ENCODE assay signal across 1 cellular context in the genomic region with DNA sequence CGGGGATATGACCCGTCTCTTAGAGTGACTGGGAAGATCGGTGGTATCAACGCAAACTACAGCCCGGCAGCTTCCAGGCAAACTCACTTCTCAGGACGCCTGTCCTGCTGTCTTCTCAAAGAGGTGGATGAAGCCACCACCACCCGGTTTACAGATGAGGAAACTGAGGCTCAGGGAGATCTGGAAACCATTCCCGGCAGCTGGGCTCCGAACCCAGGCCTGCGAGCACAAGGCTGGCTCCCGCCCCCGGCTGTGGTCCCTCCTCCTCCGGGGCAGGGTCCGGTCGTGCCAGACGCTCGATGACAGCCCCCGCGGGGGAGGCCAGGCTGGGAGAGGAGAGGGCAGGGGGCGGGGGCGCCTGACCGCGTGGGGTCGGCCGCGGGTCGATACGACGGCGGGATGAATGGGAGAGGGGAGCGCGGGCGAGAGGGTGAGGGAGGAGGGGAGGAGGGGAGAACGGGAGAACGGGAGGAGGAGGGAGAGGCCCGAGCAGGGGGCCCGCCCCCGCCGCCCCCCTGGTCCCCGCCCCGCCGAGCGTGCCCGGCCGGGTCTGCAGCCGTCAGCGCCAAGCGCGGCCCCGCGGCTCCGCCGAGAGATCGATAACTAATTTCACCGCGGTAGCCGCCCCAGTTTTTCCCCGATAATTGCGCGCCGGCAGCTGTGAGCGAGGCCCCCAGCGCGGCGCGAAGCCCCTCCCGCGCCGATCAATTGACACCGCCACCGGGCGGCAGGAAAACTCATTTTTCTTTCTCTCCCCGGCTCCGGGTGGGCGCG.
A peak's percentile ranks its signal among the peaks of the same experiment; 100 is the strongest.
TF ChIP-seq lines count a peak whose summit lies in the region.

No MANE protein-coding gene starts in this region.

TF ChIP-seq in HepG2, 621 proteins besides CTCF, POLR2A, EP300 and RAD21 (continued from another document and continues in another):
- TF ChIP-seq, protein P1, sequence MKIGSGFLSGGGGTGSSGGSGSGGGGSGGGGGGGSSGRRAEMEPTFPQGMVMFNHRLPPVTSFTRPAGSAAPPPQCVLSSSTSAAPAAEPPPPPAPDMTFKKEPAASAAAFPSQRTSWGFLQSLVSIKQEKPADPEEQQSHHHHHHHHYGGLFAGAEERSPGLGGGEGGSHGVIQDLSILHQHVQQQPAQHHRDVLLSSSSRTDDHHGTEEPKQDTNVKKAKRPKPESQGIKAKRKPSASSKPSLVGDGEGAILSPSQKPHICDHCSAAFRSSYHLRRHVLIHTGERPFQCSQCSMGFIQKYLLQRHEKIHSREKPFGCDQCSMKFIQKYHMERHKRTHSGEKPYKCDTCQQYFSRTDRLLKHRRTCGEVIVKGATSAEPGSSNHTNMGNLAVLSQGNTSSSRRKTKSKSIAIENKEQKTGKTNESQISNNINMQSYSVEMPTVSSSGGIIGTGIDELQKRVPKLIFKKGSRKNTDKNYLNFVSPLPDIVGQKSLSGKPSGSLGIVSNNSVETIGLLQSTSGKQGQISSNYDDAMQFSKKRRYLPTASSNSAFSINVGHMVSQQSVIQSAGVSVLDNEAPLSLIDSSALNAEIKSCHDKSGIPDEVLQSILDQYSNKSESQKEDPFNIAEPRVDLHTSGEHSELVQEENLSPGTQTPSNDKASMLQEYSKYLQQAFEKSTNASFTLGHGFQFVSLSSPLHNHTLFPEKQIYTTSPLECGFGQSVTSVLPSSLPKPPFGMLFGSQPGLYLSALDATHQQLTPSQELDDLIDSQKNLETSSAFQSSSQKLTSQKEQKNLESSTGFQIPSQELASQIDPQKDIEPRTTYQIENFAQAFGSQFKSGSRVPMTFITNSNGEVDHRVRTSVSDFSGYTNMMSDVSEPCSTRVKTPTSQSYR (CRISPR knock-in tag; IDR thresholded peaks at IDR 0.05; ENCODE audit: borderline replicate concordance): peak; percentile 54; the same call in 1 of the 2 replicates
- no peak for TF ChIP-seq ZNF552 (CRISPR knock-in tag; IDR thresholded peaks at IDR 0.05; ENCODE audit: borderline replicate concordance)
- no peak for TF ChIP-seq YEATS4 (CRISPR knock-in tag; IDR thresholded peaks at IDR 0.05; ENCODE audit: borderline replicate concordance)
- peak; percentile 63; the same call in 1 of the 2 replicates for TF ChIP-seq ZNF605 (CRISPR knock-in tag; IDR thresholded peaks at IDR 0.05)
- TF ChIP-seq, protein P2, sequence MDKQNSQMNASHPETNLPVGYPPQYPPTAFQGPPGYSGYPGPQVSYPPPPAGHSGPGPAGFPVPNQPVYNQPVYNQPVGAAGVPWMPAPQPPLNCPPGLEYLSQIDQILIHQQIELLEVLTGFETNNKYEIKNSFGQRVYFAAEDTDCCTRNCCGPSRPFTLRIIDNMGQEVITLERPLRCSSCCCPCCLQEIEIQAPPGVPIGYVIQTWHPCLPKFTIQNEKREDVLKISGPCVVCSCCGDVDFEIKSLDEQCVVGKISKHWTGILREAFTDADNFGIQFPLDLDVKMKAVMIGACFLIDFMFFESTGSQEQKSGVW (CRISPR knock-in tag; IDR thresholded peaks at IDR 0.05; ENCODE audit: borderline replicate concordance): no peak
- 0 out of 2 replicates have a peak, but pooled peaks have one; percentile 38 for TF ChIP-seq ZNF230 (CRISPR knock-in tag; IDR thresholded peaks at IDR 0.05)
- TF ChIP-seq ZBTB3 (CRISPR knock-in tag; IDR thresholded peaks at IDR 0.05; ENCODE audit: borderline replicate concordance, low read depth): no peak
- TF ChIP-seq, protein P3, sequence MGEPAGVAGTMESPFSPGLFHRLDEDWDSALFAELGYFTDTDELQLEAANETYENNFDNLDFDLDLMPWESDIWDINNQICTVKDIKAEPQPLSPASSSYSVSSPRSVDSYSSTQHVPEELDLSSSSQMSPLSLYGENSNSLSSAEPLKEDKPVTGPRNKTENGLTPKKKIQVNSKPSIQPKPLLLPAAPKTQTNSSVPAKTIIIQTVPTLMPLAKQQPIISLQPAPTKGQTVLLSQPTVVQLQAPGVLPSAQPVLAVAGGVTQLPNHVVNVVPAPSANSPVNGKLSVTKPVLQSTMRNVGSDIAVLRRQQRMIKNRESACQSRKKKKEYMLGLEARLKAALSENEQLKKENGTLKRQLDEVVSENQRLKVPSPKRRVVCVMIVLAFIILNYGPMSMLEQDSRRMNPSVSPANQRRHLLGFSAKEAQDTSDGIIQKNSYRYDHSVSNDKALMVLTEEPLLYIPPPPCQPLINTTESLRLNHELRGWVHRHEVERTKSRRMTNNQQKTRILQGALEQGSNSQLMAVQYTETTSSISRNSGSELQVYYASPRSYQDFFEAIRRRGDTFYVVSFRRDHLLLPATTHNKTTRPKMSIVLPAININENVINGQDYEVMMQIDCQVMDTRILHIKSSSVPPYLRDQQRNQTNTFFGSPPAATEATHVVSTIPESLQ (CRISPR knock-in tag; conservative IDR thresholded peaks at IDR 0.05): no peak
- TF ChIP-seq ZNF761 (CRISPR knock-in tag; conservative IDR thresholded peaks at IDR 0.05): no peak
- peak; percentile 74; the same call in 1 of the 2 replicates for TF ChIP-seq GABPB1 (CRISPR knock-in tag; IDR thresholded peaks at IDR 0.05)
- peak; percentile 42; the same call in 1 of the 2 replicates for TF ChIP-seq BORCS8-MEF2B (CRISPR knock-in tag; IDR thresholded peaks at IDR 0.05)
- TF ChIP-seq MYNN (CRISPR knock-in tag; IDR thresholded peaks at IDR 0.05; ENCODE audit: low read depth): no peak
- 0 out of 2 replicates have a peak, but pooled peaks have one; percentile 24 for TF ChIP-seq KDM3A (CRISPR knock-in tag; IDR thresholded peaks at IDR 0.05; ENCODE audit: low read depth)
- TF ChIP-seq ZFP41 (CRISPR knock-in tag; IDR thresholded peaks at IDR 0.05; ENCODE audit: borderline replicate concordance): no peak
- peak; percentile 43 for TF ChIP-seq YY1 (IDR thresholded peaks at IDR 0.05; ENCODE audit: insufficient read depth, insufficient replicate concordance, low read depth, low read length)
- TF ChIP-seq IKZF4 (CRISPR knock-in tag; IDR thresholded peaks at IDR 0.05; ENCODE audit: borderline replicate concordance, low read depth, not compliant biosample characterization): no peak
- TF ChIP-seq ZNF557 (CRISPR knock-in tag; IDR thresholded peaks at IDR 0.05): no peak
- no peak for TF ChIP-seq ZNF343 (CRISPR knock-in tag; IDR thresholded peaks at IDR 0.05)
- no peak for TF ChIP-seq TOE1 (CRISPR knock-in tag; IDR thresholded peaks at IDR 0.05)
- TF ChIP-seq SAP130 (CRISPR knock-in tag; IDR thresholded peaks at IDR 0.05; ENCODE audit: low read depth): peak; percentile 61
- no peak for TF ChIP-seq SALL2 (CRISPR knock-in tag; IDR thresholded peaks at IDR 0.05)
- TF ChIP-seq, protein P4, sequence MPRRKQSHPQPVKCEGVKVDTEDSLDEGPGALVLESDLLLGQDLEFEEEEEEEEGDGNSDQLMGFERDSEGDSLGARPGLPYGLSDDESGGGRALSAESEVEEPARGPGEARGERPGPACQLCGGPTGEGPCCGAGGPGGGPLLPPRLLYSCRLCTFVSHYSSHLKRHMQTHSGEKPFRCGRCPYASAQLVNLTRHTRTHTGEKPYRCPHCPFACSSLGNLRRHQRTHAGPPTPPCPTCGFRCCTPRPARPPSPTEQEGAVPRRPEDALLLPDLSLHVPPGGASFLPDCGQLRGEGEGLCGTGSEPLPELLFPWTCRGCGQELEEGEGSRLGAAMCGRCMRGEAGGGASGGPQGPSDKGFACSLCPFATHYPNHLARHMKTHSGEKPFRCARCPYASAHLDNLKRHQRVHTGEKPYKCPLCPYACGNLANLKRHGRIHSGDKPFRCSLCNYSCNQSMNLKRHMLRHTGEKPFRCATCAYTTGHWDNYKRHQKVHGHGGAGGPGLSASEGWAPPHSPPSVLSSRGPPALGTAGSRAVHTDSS (CRISPR knock-in tag; conservative IDR thresholded peaks at IDR 0.05): no peak
- TF ChIP-seq, protein P5, sequence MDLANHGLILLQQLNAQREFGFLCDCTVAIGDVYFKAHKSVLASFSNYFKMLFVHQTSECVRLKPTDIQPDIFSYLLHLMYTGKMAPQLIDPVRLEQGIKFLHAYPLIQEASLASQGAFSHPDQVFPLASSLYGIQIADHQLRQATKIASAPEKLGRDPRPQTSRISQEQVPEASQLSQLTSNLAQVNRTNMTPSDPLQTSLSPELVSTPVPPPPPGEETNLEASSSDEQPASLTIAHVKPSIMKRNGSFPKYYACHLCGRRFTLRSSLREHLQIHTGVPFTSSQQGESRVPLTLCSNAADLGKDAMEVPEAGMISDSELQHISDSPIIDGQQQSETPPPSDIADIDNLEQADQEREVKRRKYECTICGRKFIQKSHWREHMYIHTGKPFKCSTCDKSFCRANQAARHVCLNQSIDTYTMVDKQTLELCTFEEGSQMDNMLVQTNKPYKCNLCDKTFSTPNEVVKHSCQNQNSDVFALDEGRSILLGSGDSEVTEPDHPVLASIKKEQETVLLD (CRISPR knock-in tag; IDR thresholded peaks at IDR 0.05; ENCODE audit: low read depth): peak; percentile 90
- TF ChIP-seq ZNF101 (CRISPR knock-in tag; IDR thresholded peaks at IDR 0.05; ENCODE audit: borderline replicate concordance, low read depth): no peak
- peak; percentile 91 for TF ChIP-seq ZSCAN25 (CRISPR knock-in tag; IDR thresholded peaks at IDR 0.05)
- no peak for TF ChIP-seq KAT8 (CRISPR knock-in tag; IDR thresholded peaks at IDR 0.05)
- TF ChIP-seq, protein P6, sequence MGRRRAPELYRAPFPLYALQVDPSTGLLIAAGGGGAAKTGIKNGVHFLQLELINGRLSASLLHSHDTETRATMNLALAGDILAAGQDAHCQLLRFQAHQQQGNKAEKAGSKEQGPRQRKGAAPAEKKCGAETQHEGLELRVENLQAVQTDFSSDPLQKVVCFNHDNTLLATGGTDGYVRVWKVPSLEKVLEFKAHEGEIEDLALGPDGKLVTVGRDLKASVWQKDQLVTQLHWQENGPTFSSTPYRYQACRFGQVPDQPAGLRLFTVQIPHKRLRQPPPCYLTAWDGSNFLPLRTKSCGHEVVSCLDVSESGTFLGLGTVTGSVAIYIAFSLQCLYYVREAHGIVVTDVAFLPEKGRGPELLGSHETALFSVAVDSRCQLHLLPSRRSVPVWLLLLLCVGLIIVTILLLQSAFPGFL (CRISPR knock-in tag; IDR thresholded peaks at IDR 0.05): no peak
- TF ChIP-seq, protein P7, sequence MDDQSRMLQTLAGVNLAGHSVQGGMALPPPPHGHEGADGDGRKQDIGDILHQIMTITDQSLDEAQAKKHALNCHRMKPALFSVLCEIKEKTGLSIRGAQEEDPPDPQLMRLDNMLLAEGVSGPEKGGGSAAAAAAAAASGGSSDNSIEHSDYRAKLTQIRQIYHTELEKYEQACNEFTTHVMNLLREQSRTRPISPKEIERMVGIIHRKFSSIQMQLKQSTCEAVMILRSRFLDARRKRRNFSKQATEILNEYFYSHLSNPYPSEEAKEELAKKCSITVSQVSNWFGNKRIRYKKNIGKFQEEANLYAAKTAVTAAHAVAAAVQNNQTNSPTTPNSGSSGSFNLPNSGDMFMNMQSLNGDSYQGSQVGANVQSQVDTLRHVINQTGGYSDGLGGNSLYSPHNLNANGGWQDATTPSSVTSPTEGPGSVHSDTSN (CRISPR knock-in tag; IDR thresholded peaks at IDR 0.05; ENCODE audit: borderline replicate concordance): no peak
- TF ChIP-seq RXRB (CRISPR knock-in tag; IDR thresholded peaks at IDR 0.05; ENCODE audit: borderline replicate concordance): peak; percentile 32; the same call in 1 of the 2 replicates
- TF ChIP-seq NR2F1 (CRISPR knock-in tag; IDR thresholded peaks at IDR 0.05): peak in 1 of 2 experiments; percentile 22; a peak in 1 of 4 replicates
- TF ChIP-seq, protein P8, sequence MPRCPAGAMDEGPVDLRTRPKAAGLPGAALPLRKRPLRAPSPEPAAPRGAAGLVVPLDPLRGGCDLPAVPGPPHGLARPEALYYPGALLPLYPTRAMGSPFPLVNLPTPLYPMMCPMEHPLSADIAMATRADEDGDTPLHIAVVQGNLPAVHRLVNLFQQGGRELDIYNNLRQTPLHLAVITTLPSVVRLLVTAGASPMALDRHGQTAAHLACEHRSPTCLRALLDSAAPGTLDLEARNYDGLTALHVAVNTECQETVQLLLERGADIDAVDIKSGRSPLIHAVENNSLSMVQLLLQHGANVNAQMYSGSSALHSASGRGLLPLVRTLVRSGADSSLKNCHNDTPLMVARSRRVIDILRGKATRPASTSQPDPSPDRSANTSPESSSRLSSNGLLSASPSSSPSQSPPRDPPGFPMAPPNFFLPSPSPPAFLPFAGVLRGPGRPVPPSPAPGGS (CRISPR knock-in tag; IDR thresholded peaks at IDR 0.05): 0 out of 2 replicates have a peak, but pooled peaks have one; percentile 36
- 0 out of 2 replicates have a peak, but pooled peaks have one; percentile 53 for TF ChIP-seq TARDBP (CRISPR knock-in tag; IDR thresholded peaks at IDR 0.05)
- TF ChIP-seq, protein P9, sequence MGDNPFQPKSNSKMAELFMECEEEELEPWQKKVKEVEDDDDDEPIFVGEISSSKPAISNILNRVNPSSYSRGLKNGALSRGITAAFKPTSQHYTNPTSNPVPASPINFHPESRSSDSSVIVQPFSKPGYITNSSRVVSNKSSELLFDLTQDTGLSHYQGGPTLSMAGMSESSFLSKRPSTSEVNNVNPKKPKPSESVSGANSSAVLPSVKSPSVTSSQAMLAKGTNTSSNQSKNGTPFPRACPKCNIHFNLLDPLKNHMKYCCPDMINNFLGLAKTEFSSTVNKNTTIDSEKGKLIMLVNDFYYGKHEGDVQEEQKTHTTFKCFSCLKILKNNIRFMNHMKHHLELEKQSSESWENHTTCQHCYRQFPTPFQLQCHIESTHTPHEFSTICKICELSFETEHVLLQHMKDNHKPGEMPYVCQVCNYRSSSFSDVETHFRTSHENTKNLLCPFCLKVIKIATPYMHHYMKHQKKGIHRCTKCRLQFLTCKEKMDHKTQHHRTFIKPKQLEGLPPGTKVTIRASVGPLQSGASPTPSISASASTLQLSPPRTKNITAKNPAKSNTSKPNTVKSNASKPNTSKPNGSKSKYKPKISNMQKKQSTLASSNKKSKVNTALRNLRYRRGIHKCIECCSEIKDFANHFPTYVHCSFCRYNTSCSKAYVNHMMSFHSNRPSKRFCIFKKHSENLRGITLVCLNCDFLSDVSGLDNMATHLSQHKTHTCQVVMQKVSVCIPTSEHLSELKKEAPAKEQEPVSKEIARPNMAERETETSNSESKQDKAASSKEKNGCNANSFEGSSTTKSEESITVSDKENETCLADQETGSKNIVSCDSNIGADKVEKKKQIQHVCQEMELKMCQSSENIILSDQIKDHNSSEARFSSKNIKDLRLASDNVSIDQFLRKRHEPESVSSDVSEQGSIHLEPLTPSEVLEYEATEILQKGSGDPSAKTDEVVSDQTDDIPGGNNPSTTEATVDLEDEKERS (CRISPR knock-in tag; IDR thresholded peaks at IDR 0.05): 0 out of 2 replicates have a peak, but pooled peaks have one; percentile 15
- 0 out of 2 replicates have a peak, but pooled peaks have one; percentile 11 for TF ChIP-seq ZNF776 (CRISPR knock-in tag; IDR thresholded peaks at IDR 0.05)
- TF ChIP-seq, protein P10, sequence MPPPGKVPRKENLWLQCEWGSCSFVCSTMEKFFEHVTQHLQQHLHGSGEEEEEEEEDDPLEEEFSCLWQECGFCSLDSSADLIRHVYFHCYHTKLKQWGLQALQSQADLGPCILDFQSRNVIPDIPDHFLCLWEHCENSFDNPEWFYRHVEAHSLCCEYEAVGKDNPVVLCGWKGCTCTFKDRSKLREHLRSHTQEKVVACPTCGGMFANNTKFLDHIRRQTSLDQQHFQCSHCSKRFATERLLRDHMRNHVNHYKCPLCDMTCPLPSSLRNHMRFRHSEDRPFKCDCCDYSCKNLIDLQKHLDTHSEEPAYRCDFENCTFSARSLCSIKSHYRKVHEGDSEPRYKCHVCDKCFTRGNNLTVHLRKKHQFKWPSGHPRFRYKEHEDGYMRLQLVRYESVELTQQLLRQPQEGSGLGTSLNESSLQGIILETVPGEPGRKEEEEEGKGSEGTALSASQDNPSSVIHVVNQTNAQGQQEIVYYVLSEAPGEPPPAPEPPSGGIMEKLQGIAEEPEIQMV (CRISPR knock-in tag; IDR thresholded peaks at IDR 0.05; ENCODE audit: low read depth): no peak
- TF ChIP-seq IRF2 (CRISPR knock-in tag; IDR thresholded peaks at IDR 0.05): peak; percentile 42; the same call in 1 of the 2 replicates
- peak; percentile 21; the same call in 1 of the 2 replicates for TF ChIP-seq ZMYM4 (CRISPR knock-in tag; IDR thresholded peaks at IDR 0.05)
- TF ChIP-seq CBX5 (CRISPR knock-in tag; IDR thresholded peaks at IDR 0.05; ENCODE audit: borderline replicate concordance): no peak
- no peak for TF ChIP-seq RFX5 (IDR thresholded peaks at IDR 0.05; ENCODE audit: low read depth, low read length)
- no peak for TF ChIP-seq TOPORS (CRISPR knock-in tag; IDR thresholded peaks at IDR 0.05)
- TF ChIP-seq ADNP (CRISPR knock-in tag; IDR thresholded peaks at IDR 0.05): no peak
